In genomic region chr1:115252585-115252984, GRCh38 we compare ENCODE assay signal across 17 cellular contexts.
DNase-seq lines count a peak whose midpoint lies in the region; ATAC-seq, FAIRE-seq and TF ChIP-seq lines count a peak whose summit lies in the region.
"Had no signal": no experiment of that assay in that cellular context is flagged by ENCODE, and none has a peak within 500 bp of the region (broad histone marks: within the 10 kb centered on the region; RNA-seq: fewer than 3 reads in every experiment).

No MANE protein-coding gene starts in this region.

- no peak overlapping the region for H3K14ac ChIP-seq in mesenchymal stem cell (ENCODE audit: low read length in 2 of 2)

- H3K4me1 ChIP-seq in GM23248 (ENCODE audit: insufficient read depth), result peaks cover 31% of the 10 kb centered on the region
- peaks cover 12% of the 10 kb centered on the region for H3K4me1 ChIP-seq in RWPE2 (ENCODE audit: insufficient read depth, poor library complexity, severe bottlenecking)
- peaks cover 8% of the 10 kb centered on the region for H3K4me1 ChIP-seq in astrocyte (ENCODE audit: insufficient read depth, low read length)
- no peaks in the 10 kb centered on the region for H3K4me1 ChIP-seq in mesenchymal stem cell (ENCODE audit: control insufficient read depth, insufficient read depth, low read depth, low read length)
- H3K4me1 ChIP-seq in left lung, result no peaks in the 10 kb centered on the region
- H3K4me1 ChIP-seq: HAP-1 had no signal

- H4K8ac ChIP-seq in mesenchymal stem cell (ENCODE audit: low read length), result no peak overlapping the region

- H3K79me2 ChIP-seq in GM23248 (ENCODE audit: insufficient read depth) (no peaks in the 10 kb centered on the region; the same call in 1 of the 2 replicates), astrocyte (ENCODE audit: insufficient read depth, low read length) (no peaks in the 10 kb centered on the region)

- H3K27me3 ChIP-seq in GM23248 (replicated peaks; ENCODE audit: insufficient read depth), result no peaks in the 10 kb centered on the region
- no peaks in the 10 kb centered on the region for H3K27me3 ChIP-seq in RWPE2 (ENCODE audit: insufficient read depth, poor library complexity, severe bottlenecking)
- H3K27me3 ChIP-seq in astrocyte (ENCODE audit: insufficient read depth, low read length), result no peaks in the 10 kb centered on the region
- H3K27me3 ChIP-seq in mesenchymal stem cell (ENCODE audit: control insufficient read depth in 1 of 2, insufficient read depth in 1 of 2, low read length in 2 of 2), result no peaks in the 10 kb centered on the region
- no peaks in the 10 kb centered on the region for H3K27me3 ChIP-seq in left lung

- no peaks in the 10 kb centered on the region for H3K27me3 Mint-ChIP-seq in astrocyte (ENCODE audit: low read depth, unreplicated experiment)
- H3K27me3 Mint-ChIP-seq: B cell; CD4-positive, alpha-beta T cell had no signal

- no peak overlapping the region for H2BK120ac ChIP-seq in mesenchymal stem cell (ENCODE audit: low read depth, low read length)

- 57 to 61% methylated on average over 3 of the region's 3 CpGs for WGBS in GM23248 (ENCODE audit: low coverage in 1 of 2, low lambda C conversion rate in 2 of 2, missing lambda C conversion rate in 2 of 2), 2 experiments
- 67% methylated on average over 2 of the region's 3 CpGs for WGBS in mesenchymal stem cell

- in situ Hi-C loops in GM23248 (cut with MboI), result no loop called here

- H3K9ac ChIP-seq in GM23248 (peak overlapping the region; percentile 37; the same call in 1 of the 2 replicates), astrocyte (ENCODE audit: low read length) (no peak overlapping the region), mesenchymal stem cell (ENCODE audit: low read length) (peak overlapping the region; percentile 63)

- ATAC-seq in RWPE2 (ENCODE audit: low read depth) (no peak), left lung (no peak), HG03571 (IDR thresholded peaks at IDR 0.05; ENCODE audit: unreplicated experiment) (no peak)

- no peak overlapping the region for H3K4ac ChIP-seq in mesenchymal stem cell (ENCODE audit: low read depth in 1 of 2, low read length in 2 of 2)

- H3K36me3 Mint-ChIP-seq in astrocyte (ENCODE audit: low read depth, unreplicated experiment), result no peaks in the 10 kb centered on the region

- no peak for TF ChIP-seq CTCF in RWPE2 (IDR thresholded peaks at IDR 0.05; ENCODE audit: poor library complexity, severe bottlenecking)
- no peak for TF ChIP-seq CTCF in astrocyte (IDR thresholded peaks at IDR 0.05; ENCODE audit: insufficient read depth, low read depth, low read length)
- TF ChIP-seq CTCF in left lung (IDR thresholded peaks at IDR 0.05), result no peak

- H3K27ac ChIP-seq in GM23248, result peak overlapping the region; percentile 78
- H3K27ac ChIP-seq in RWPE2 (ENCODE audit: poor library complexity, severe bottlenecking), result peak overlapping the region; percentile 64
- peak overlapping the region; percentile 88 for H3K27ac ChIP-seq in astrocyte (ENCODE audit: low read depth, low read length)
- H3K27ac ChIP-seq in mesenchymal stem cell (ENCODE audit: low read length, poor library complexity, severe bottlenecking), result no peak overlapping the region
- H3K27ac ChIP-seq in left lung, result no peak overlapping the region

- H3K4me1 Mint-ChIP-seq in astrocyte (ENCODE audit: low read depth, unreplicated experiment), result peaks cover 15% of the 10 kb centered on the region
- H3K4me1 Mint-ChIP-seq: B cell had no signal

- H2BK5ac ChIP-seq in mesenchymal stem cell (ENCODE audit: low read depth, low read length, poor library complexity, severe bottlenecking), result no peak overlapping the region

- H3K36me3 ChIP-seq in GM23248 (ENCODE audit: low read depth) (0 out of 2 replicates have a peak, but pooled peaks cover 9% of the 10 kb centered on the region), RWPE2 (ENCODE audit: low read depth) (no peaks in the 10 kb centered on the region), astrocyte (ENCODE audit: insufficient read depth, low read length) (no peaks in the 10 kb centered on the region), mesenchymal stem cell (ENCODE audit: control insufficient read depth in 1 of 2, insufficient read depth in 2 of 2, low read depth in 1 of 2, low read length in 2 of 2) (no peaks in the 10 kb centered on the region), left lung (no peaks in the 10 kb centered on the region)
- H3K36me3 ChIP-seq: HAP-1 had no signal

- H3K4me3 Mint-ChIP-seq in astrocyte (ENCODE audit: unreplicated experiment), result no peak overlapping the region
- H3K4me3 Mint-ChIP-seq: B cell; CD4-positive, alpha-beta T cell had no signal

- H2AFZ ChIP-seq in GM23248, result no peak overlapping the region
- no peak overlapping the region for H2AFZ ChIP-seq in astrocyte (ENCODE audit: low read depth, low read length)
- no peak overlapping the region for H2AFZ ChIP-seq in mesenchymal stem cell (ENCODE audit: low read depth, low read length)

- no peak overlapping the region for H3K23ac ChIP-seq in mesenchymal stem cell (ENCODE audit: low read length in 2 of 2)

- peak overlapping the region; percentile 81 for H3K27ac Mint-ChIP-seq in astrocyte (ENCODE audit: unreplicated experiment)
- H3K27ac Mint-ChIP-seq: B cell; CD4-positive, alpha-beta T cell had no signal

- DNase-seq in GM23248 (no peak), RWPE2 (ENCODE audit: low spot score) (no peak), astrocyte (ENCODE audit: low read depth) (no peak), mesenchymal stem cell (no peak), left lung (no peak), NCI-H2029 (lab: John Stamatoyannopoulos, UW) (no peak)
- DNase-seq: Calu3; CD4-positive, alpha-beta T cell; DMS53; NCI-H1092; NCI-H146; NCI-H2081 treated with DMSO at 0.1 percent for 48 hours; NCI-H510A; SHP77 had no signal

- intact Hi-C loops in left lung (cut with DNase I), result no loop called here

- H3K9me3 ChIP-seq in GM23248 (ENCODE audit: low read depth) (peaks cover 4% of the 10 kb centered on the region), RWPE2 (ENCODE audit: severe bottlenecking) (peaks cover 1% of the 10 kb centered on the region), astrocyte (ENCODE audit: insufficient read depth, low read depth, low read length) (no peaks in the 10 kb centered on the region), mesenchymal stem cell (ENCODE audit: control insufficient read depth, low read length) (peaks cover 38% of the 10 kb centered on the region), left lung (peaks cover 0 to 2% of the 10 kb centered on the region in 2 donors)
- H3K9me3 ChIP-seq: HAP-1 had no signal

- no peak overlapping the region for H4K91ac ChIP-seq in mesenchymal stem cell (ENCODE audit: low read length)

- no peak overlapping the region for H3K4me3 ChIP-seq in GM23248
- H3K4me3 ChIP-seq in RWPE2 (ENCODE audit: severe bottlenecking), result no peak overlapping the region
- no peak overlapping the region for H3K4me3 ChIP-seq in astrocyte (ENCODE audit: insufficient read depth, low read depth, low read length)
- H3K4me3 ChIP-seq in mesenchymal stem cell (ENCODE audit: insufficient read depth in 1 of 2, low read depth in 1 of 2, low read length in 2 of 2), result no peak overlapping the region
- no peak overlapping the region for H3K4me3 ChIP-seq in left lung
- H3K4me3 ChIP-seq: HAP-1 had no signal

- no peak overlapping the region for H2AK5ac ChIP-seq in mesenchymal stem cell (ENCODE audit: low read length, severe bottlenecking)

- H4K20me1 ChIP-seq in GM23248 (ENCODE audit: insufficient read depth) (no peaks in the 10 kb centered on the region), astrocyte (ENCODE audit: insufficient read depth, low read length) (no peaks in the 10 kb centered on the region)

- peaks cover 4% of the 10 kb centered on the region for H3K9me3 Mint-ChIP-seq in astrocyte (ENCODE audit: unreplicated experiment)
- H3K9me3 Mint-ChIP-seq: CD4-positive, alpha-beta T cell had no signal

- H2BK15ac ChIP-seq in mesenchymal stem cell (ENCODE audit: low read depth, poor library complexity, severe bottlenecking), result no peak overlapping the region

- H2BK12ac ChIP-seq in mesenchymal stem cell (ENCODE audit: low read length in 2 of 2), result no peak overlapping the region

- H3K18ac ChIP-seq in mesenchymal stem cell (ENCODE audit: low read depth in 1 of 2, low read length in 2 of 2), result no peak overlapping the region

- H3K4me2 ChIP-seq in GM23248 (ENCODE audit: unreplicated experiment) (peak overlapping the region; percentile 88), astrocyte (ENCODE audit: low read length) (no peak overlapping the region), mesenchymal stem cell (ENCODE audit: low read length, poor library complexity, severe bottlenecking) (no peak overlapping the region)

- no peak for FAIRE-seq in astrocyte (lab: Jason Lieb, UNC)

- peaks cover 41% of the 10 kb centered on the region for H3F3A ChIP-seq in GM23248 (ENCODE audit: insufficient read depth)

- H3K9me2 ChIP-seq in GM23248 (ENCODE audit: insufficient read depth), result no peaks in the 10 kb centered on the region

- no peaks in the 10 kb centered on the region for H3K79me1 ChIP-seq in mesenchymal stem cell (replicated peaks; ENCODE audit: low read length, poor library complexity, severe bottlenecking)

Comparison
In these comparisons a context has a peak if more than half of its experiments do, and no peak if none do; other contexts are left out.
1. H3K27ac ChIP-seq: peak in GM23248 (single experiment), RWPE2 (single experiment) and astrocyte (single experiment); none in mesenchymal stem cell (single experiment) and left lung (0 of 2).